11 cellular contexts compared by ENCODE assay signal in the genomic region with DNA sequence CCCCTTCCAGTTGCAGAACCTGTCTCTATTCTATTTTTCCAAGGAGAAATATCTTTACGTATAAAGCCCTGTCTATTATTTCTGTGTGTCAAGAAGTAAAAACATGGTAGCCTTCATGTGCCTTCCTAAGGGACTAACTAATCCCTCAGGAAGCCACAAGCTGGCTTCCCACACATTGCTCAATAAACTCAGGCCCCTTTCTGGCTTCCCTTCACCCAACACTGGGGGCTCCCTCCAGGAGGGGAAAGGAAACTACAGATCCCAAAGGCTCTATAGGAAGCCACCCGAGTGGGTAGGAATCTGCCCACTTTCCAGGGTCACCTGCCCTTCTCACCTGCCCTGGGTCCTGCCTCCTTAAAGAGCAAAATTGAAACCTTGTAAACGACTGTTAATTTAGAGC. TPM values are rescaled to one million over a fixed set of nuclear protein-coding genes. Genes with fewer than 3 reads are reported as not detected.
DNase-seq lines count a peak whose midpoint lies in the region; ATAC-seq, FAIRE-seq and TF ChIP-seq lines count a peak whose summit lies in the region.
"Had no signal": no experiment of that assay in that cellular context is flagged by ENCODE, and none has a peak within 500 bp of the region (broad histone marks: within the 10 kb centered on the region; RNA-seq: fewer than 3 reads in every experiment).

No MANE protein-coding gene starts in this region.

- DNase-seq in activated naive CD4-positive, alpha-beta T cell treated with anti-CD3 and anti-CD28 coated beads, Interleukin-2, amount 50 U/mL, for 72 hours (ENCODE audit: low spot score in 2 of 2), result no peak
- DNase-seq in activated T-cell treated with anti-CD3 and anti-CD28 coated beads, Interleukin-2, amount 50 U/mL, for 72 hours, result no peak
- no peak for DNase-seq in memory B cell (ENCODE audit: low spot score in 2 of 2)
- no peak for DNase-seq in type B pancreatic cell (ENCODE audit: extremely low spot score, unreplicated experiment)
- no peak for DNase-seq in NCI-H226
- DNase-seq in frontal cortex (ENCODE audit: low spot score in 2 of 2), result no peak
- no peak for DNase-seq in HuH-7.5 (ENCODE audit: low spot score)
- DNase-seq: activated naive CD4-positive, alpha-beta T cell; heart right ventricle; stimulated activated CD4-positive, alpha-beta T cell treated with anti-CD3 and anti-CD28 coated beads, Interleukin-2, amount 100 ng/mL, for 24 hours had no signal

- H3K4me1 Mint-ChIP-seq in activated naive CD4-positive, alpha-beta T cell treated with anti-CD3 and anti-CD28 coated beads, Interleukin-2, amount 50 U/mL, for 24 hours, result peaks cover 69% of the 10 kb centered on the region
- peaks cover 78% of the 10 kb centered on the region for H3K4me1 Mint-ChIP-seq in activated T-cell treated with anti-CD3 and anti-CD28 coated beads, Interleukin-2, amount 50 U/mL, for 72 hours (ENCODE audit: low read depth)
- H3K4me1 Mint-ChIP-seq in memory B cell (peaks cover 50% of the 10 kb centered on the region), type B pancreatic cell (ENCODE audit: unreplicated experiment) (peaks cover 65% of the 10 kb centered on the region)

- H3K4me3 Mint-ChIP-seq in activated naive CD4-positive, alpha-beta T cell treated with anti-CD3 and anti-CD28 coated beads, Interleukin-2, amount 50 U/mL, for 24 hours, result peak overlapping the region; percentile 98
- H3K4me3 Mint-ChIP-seq in activated T-cell treated with anti-CD3 and anti-CD28 coated beads, Interleukin-2, amount 50 U/mL, for 72 hours, result peak overlapping the region; percentile 65 to 95
- H3K4me3 Mint-ChIP-seq in memory B cell (peak overlapping the region; percentile 52), type B pancreatic cell (peak overlapping the region; percentile 97)

- H3K36me3 Mint-ChIP-seq in activated naive CD4-positive, alpha-beta T cell treated with anti-CD3 and anti-CD28 coated beads, Interleukin-2, amount 50 U/mL, for 24 hours, result peaks cover 18% of the 10 kb centered on the region
- peaks cover 33 to 84% of the 10 kb centered on the region in 2 donors for H3K36me3 Mint-ChIP-seq in activated naive CD4-positive, alpha-beta T cell treated with anti-CD3 and anti-CD28 coated beads, Interleukin-2, amount 50 U/mL, for 72 hours
- peaks cover 15 to 24% of the 10 kb centered on the region in 2 donors for H3K36me3 Mint-ChIP-seq in activated T-cell treated with anti-CD3 and anti-CD28 coated beads, Interleukin-2, amount 50 U/mL, for 72 hours (ENCODE audit: insufficient read depth in 2 of 2)
- peaks cover 39% of the 10 kb centered on the region for H3K36me3 Mint-ChIP-seq in memory B cell
- peaks cover 38% of the 10 kb centered on the region for H3K36me3 Mint-ChIP-seq in type B pancreatic cell

- no peak for FAIRE-seq in frontal cortex (lab: Jason Lieb, UNC)

- no peak for ATAC-seq in activated naive CD4-positive, alpha-beta T cell treated with anti-CD3 and anti-CD28 coated beads, Interleukin-2, amount 50 U/mL, for 72 hours
- ATAC-seq in activated T-cell treated with anti-CD3 and anti-CD28 coated beads, Interleukin-2, amount 50 U/mL, for 72 hours (replicated peaks in 1 of 2), result no peak
- no peak for ATAC-seq in memory B cell (ENCODE audit: low read depth)
- ATAC-seq: heart right ventricle had no signal

- no peak for TF ChIP-seq CTCF in type B pancreatic cell (conservative IDR thresholded peaks at IDR 0.05)

- H3K27me3 Mint-ChIP-seq in activated naive CD4-positive, alpha-beta T cell treated with anti-CD3 and anti-CD28 coated beads, Interleukin-2, amount 50 U/mL, for 24 hours, result no peaks in the 10 kb centered on the region
- H3K27me3 Mint-ChIP-seq in activated T-cell treated with anti-CD3 and anti-CD28 coated beads, Interleukin-2, amount 50 U/mL, for 72 hours (ENCODE audit: low read depth), result no peaks in the 10 kb centered on the region
- H3K27me3 Mint-ChIP-seq in memory B cell (no peaks in the 10 kb centered on the region), type B pancreatic cell (no peaks in the 10 kb centered on the region)

- no peak overlapping the region for H3K27ac Mint-ChIP-seq in activated naive CD4-positive, alpha-beta T cell treated with anti-CD3 and anti-CD28 coated beads, Interleukin-2, amount 50 U/mL, for 24 hours
- peak overlapping the region in 1 of 2 donors; percentile 81 for H3K27ac Mint-ChIP-seq in activated naive CD4-positive, alpha-beta T cell treated with anti-CD3 and anti-CD28 coated beads, Interleukin-2, amount 50 U/mL, for 72 hours
- peak overlapping the region; percentile 36 for H3K27ac Mint-ChIP-seq in activated T-cell treated with anti-CD3 and anti-CD28 coated beads, Interleukin-2, amount 50 U/mL, for 72 hours
- H3K27ac Mint-ChIP-seq in memory B cell (peak overlapping the region; percentile 51), type B pancreatic cell (peak overlapping the region; percentile 92)

- H3K9me3 Mint-ChIP-seq in activated naive CD4-positive, alpha-beta T cell treated with anti-CD3 and anti-CD28 coated beads, Interleukin-2, amount 50 U/mL, for 24 hours, result no peaks in the 10 kb centered on the region
- no peaks in the 10 kb centered on the region for H3K9me3 Mint-ChIP-seq in activated naive CD4-positive, alpha-beta T cell treated with anti-CD3 and anti-CD28 coated beads, Interleukin-2, amount 50 U/mL, for 72 hours
- no peaks in the 10 kb centered on the region for H3K9me3 Mint-ChIP-seq in activated T-cell treated with anti-CD3 and anti-CD28 coated beads, Interleukin-2, amount 50 U/mL, for 72 hours
- H3K9me3 Mint-ChIP-seq in memory B cell, result no peaks in the 10 kb centered on the region
- no peaks in the 10 kb centered on the region for H3K9me3 Mint-ChIP-seq in type B pancreatic cell

RNA-seq across cellular contexts. Expression of gene TLE3, which starts 4.6 kb away (rescaled TPM):
- total RNA-seq in activated naive CD4-positive, alpha-beta T cell treated with anti-CD3 and anti-CD28 coated beads, Interleukin-2, amount 50 U/mL, for 72 hours, result 100 to 1,000 TPM in 1 of 2 donors, 10 to 100 TPM in 1; 82.9 to 171 TPM
- total RNA-seq in activated T-cell treated with anti-CD3 and anti-CD28 coated beads, Interleukin-2, amount 50 U/mL, for 72 hours, result 100 to 1,000 TPM in 1 of 2 donors, 10 to 100 TPM in 1; 84.6 to 112 TPM
- total RNA-seq in type B pancreatic cell (ENCODE audit: low replicate concordance), result 109 and 185 TPM in 2 replicates
- 68.9 TPM for total RNA-seq in frontal cortex
